In genomic region chr6:147201885-147202515, GRCh38 we compare ENCODE assay signal across 8 cellular contexts. TPM values are rescaled to one million over a fixed set of nuclear protein-coding genes. Genes with fewer than 3 reads are reported as not detected.
DNase-seq lines count a peak whose midpoint lies in the region; ATAC-seq and TF ChIP-seq lines count a peak whose summit lies in the region.

No MANE protein-coding gene starts in this region.

- H3K4me3 ChIP-seq in foreskin fibroblast (ENCODE audit: low read depth in 1 of 2, low read length in 2 of 2), result peak overlapping the region; percentile 62 to 95
- no peak overlapping the region for H3K4me3 ChIP-seq in trophoblast cell (ENCODE audit: low read depth, low read length)

- peaks cover 2% of the 10 kb centered on the region for H3K36me3 Mint-ChIP-seq in activated CD8-positive, alpha-beta T cell treated with anti-CD3 and anti-CD28 coated beads for 36 hours (ENCODE audit: low read depth)

- H2BK5ac ChIP-seq in trophoblast cell (ENCODE audit: low read depth, low read length, poor library complexity), result no peak overlapping the region

- H3K27me3 Mint-ChIP-seq in activated CD8-positive, alpha-beta T cell treated with anti-CD3 and anti-CD28 coated beads for 36 hours, result no peaks in the 10 kb centered on the region

- H3K23ac ChIP-seq in trophoblast cell (ENCODE audit: low read length), result no peak overlapping the region

- CTCF ChIA-PET in activated CD8-positive, alpha-beta T cell treated with anti-CD3 and anti-CD28 coated beads for 36 hours (lab: Charles Lee), result no interaction called here

- peaks cover 19% of the 10 kb centered on the region for H3K4me1 Mint-ChIP-seq in activated CD8-positive, alpha-beta T cell treated with anti-CD3 and anti-CD28 coated beads for 36 hours (ENCODE audit: low read depth)

- H3K27ac Mint-ChIP-seq in activated CD8-positive, alpha-beta T cell treated with anti-CD3 and anti-CD28 coated beads for 36 hours, result peak overlapping the region; percentile 98

- H3K4me1 ChIP-seq in trophoblast cell (ENCODE audit: control insufficient read depth in 1 of 2, insufficient read depth in 2 of 2, low read length in 2 of 2), result no peaks in the 10 kb centered on the region

- ATAC-seq in GM19324 (IDR thresholded peaks at IDR 0.05; ENCODE audit: low FRiP score, unreplicated experiment) (peak; percentile 31), GM19467 (IDR thresholded peaks at IDR 0.05; ENCODE audit: unreplicated experiment) (no peak)
- ATAC-seq in activated CD8-positive, alpha-beta T cell treated with anti-CD3 and anti-CD28 coated beads for 36 hours, result peak; percentile 9

- H3K27me3 ChIP-seq in trophoblast cell (ENCODE audit: insufficient read depth, low read length), result no peaks in the 10 kb centered on the region

- no peak overlapping the region for H4K91ac ChIP-seq in trophoblast cell (ENCODE audit: low read depth, low read length)

- no peak overlapping the region for H3K14ac ChIP-seq in trophoblast cell (ENCODE audit: low read length)

- H3K79me2 ChIP-seq in trophoblast cell (ENCODE audit: control insufficient read depth, insufficient read depth, low read length, poor library complexity), result peaks cover 6% of the 10 kb centered on the region

- intact Hi-C loops in activated CD8-positive, alpha-beta T cell treated with anti-CD3 and anti-CD28 coated beads for 36 hours (cut with micrococcal nuclease), result loop anchor here (5.0 kb wide), 1 partner anchor 350 kb away; no protein-coding TSS in a partner anchor

- no peak overlapping the region for H3K18ac ChIP-seq in trophoblast cell (ENCODE audit: low read length)

- H2BK12ac ChIP-seq in trophoblast cell (ENCODE audit: low read length), result no peak overlapping the region

- H2AFZ ChIP-seq in trophoblast cell (ENCODE audit: insufficient read depth, low read length, poor library complexity), result peak overlapping the region; percentile 9

- TF ChIP-seq CTCF in C4-2B (conservative IDR thresholded peaks at IDR 0.05) (no peak), foreskin fibroblast (IDR thresholded peaks at IDR 0.05; ENCODE audit: low read depth, low read length) (no peak)
- TF ChIP-seq CTCF in activated CD8-positive, alpha-beta T cell treated with anti-CD3 and anti-CD28 coated beads for 36 hours (IDR thresholded peaks at IDR 0.05), result no peak

- peak overlapping the region; percentile 23 for H4K12ac ChIP-seq in trophoblast cell (ENCODE audit: low read depth, low read length)

- H3K4me2 ChIP-seq in trophoblast cell (ENCODE audit: low read length), result peak overlapping the region; percentile 99

- no peak overlapping the region for H2AK5ac ChIP-seq in trophoblast cell (ENCODE audit: low read length)

- H3K4me3 Mint-ChIP-seq in activated CD8-positive, alpha-beta T cell treated with anti-CD3 and anti-CD28 coated beads for 36 hours, result peak overlapping the region; percentile 95

- no peak overlapping the region for H2BK120ac ChIP-seq in trophoblast cell (ENCODE audit: insufficient read depth, low read length, poor library complexity)

- H3K27ac ChIP-seq in C4-2B (peak overlapping the region; percentile 93), trophoblast cell (ENCODE audit: low read depth, low read length) (no peak overlapping the region)

- H3K79me1 ChIP-seq in trophoblast cell (ENCODE audit: low read length), result peaks cover 12% of the 10 kb centered on the region

- peak; percentile 94 for DNase-seq in NCI-H146 (lab: John Stamatoyannopoulos, UW)
- peak; percentile 41 for DNase-seq in activated CD8-positive, alpha-beta T cell treated with anti-CD3 and anti-CD28 coated beads for 36 hours
- DNase-seq in foreskin fibroblast, result peak; percentile 18 to 67
- peak; percentile 40 to 59 for DNase-seq in trophoblast cell
- DNase-seq in H4 (ENCODE audit: low spot score), result no peak

- H3K9me3 Mint-ChIP-seq in activated CD8-positive, alpha-beta T cell treated with anti-CD3 and anti-CD28 coated beads for 36 hours, result no peaks in the 10 kb centered on the region

- H3K9ac ChIP-seq in trophoblast cell (ENCODE audit: low read length), result no peak overlapping the region

- POLR2A ChIA-PET in activated CD8-positive, alpha-beta T cell treated with anti-CD3 and anti-CD28 coated beads for 36 hours (lab: Charles Lee), result interaction anchor here (0.6 to 1.5 kb wide), 5 partner anchors 9 to 348 kb away, joined by 3 read pairs; no protein-coding TSS in a partner anchor

- H3K9me3 ChIP-seq in trophoblast cell (ENCODE audit: insufficient read depth, low read depth, low read length), result no peaks in the 10 kb centered on the region

- no CpG with 5 or more reads among the region's 16 CpGs for WGBS in trophoblast cell (ENCODE audit: extremely low coverage, insufficient coverage, insufficient read length)

- H4K8ac ChIP-seq in trophoblast cell (ENCODE audit: low read depth, low read length), result peak overlapping the region; percentile 20

- no peaks in the 10 kb centered on the region for H3K36me3 ChIP-seq in trophoblast cell (ENCODE audit: control insufficient read depth in 1 of 2, insufficient read depth in 2 of 2, low read length in 2 of 2)

- no peak overlapping the region for H3K4ac ChIP-seq in trophoblast cell (ENCODE audit: low read depth, low read length)

RNA-seq across cellular contexts. Expression of gene STXBP5, which starts 2.2 kb away (rescaled TPM):
- total RNA-seq in activated CD8-positive, alpha-beta T cell treated with anti-CD3 and anti-CD28 coated beads for 36 hours, result 10 to 100 TPM; 11.4 to 11.5 TPM
- polyA plus RNA-seq in trophoblast cell (2013), result 10.0 and 10.7 TPM in 2 replicates
- 7.7 and 18.5 TPM in 2 replicates for total RNA-seq in H4 (2014; rRNA removed; shearing (Covaris generic))
